8 cellular contexts compared by ENCODE assay signal in genomic region chr4:153205028-153205648, GRCh38. TPM values are rescaled to one million over a fixed set of nuclear protein-coding genes. Genes with fewer than 3 reads are reported as not detected.
DNase-seq lines count a peak whose midpoint lies in the region; ATAC-seq, FAIRE-seq and TF ChIP-seq lines count a peak whose summit lies in the region.

No MANE protein-coding gene starts in this region.

- H3K4me3 ChIP-seq in NT2/D1 (ENCODE audit: insufficient read length, low read depth) (peak overlapping the region; percentile 42), GM12878 (no peak overlapping the region)
- peak overlapping the region; percentile 38 for H3K4me3 ChIP-seq in naive thymus-derived CD4-positive, alpha-beta T cell (ENCODE audit: low read length)

- H3K4me3 Mint-ChIP-seq in naive thymus-derived CD4-positive, alpha-beta T cell: peak overlapping the region; percentile 42 to 76 (median 70)

- H3K9me3 ChIP-seq in NT2/D1 (ENCODE audit: insufficient read depth, low read length) (no peaks in the 10 kb centered on the region), GM12878 (replicated peaks; ENCODE audit: control insufficient read depth, insufficient read depth, low read length) (no peaks in the 10 kb centered on the region)
- H3K9me3 ChIP-seq in naive thymus-derived CD4-positive, alpha-beta T cell (ENCODE audit: control insufficient read depth in 2 of 3, low read length in 3 of 3): no peaks in the 10 kb centered on the region

- no peaks in the 10 kb centered on the region for H3K36me3 ChIP-seq in NT2/D1 (ENCODE audit: insufficient read depth, insufficient read length, low read length)
- no peaks in the 10 kb centered on the region for H3K36me3 ChIP-seq in GM12878 (ENCODE audit: control insufficient read depth in 2 of 2, insufficient read depth in 2 of 2, low read length in 1 of 2)
- H3K36me3 ChIP-seq in naive thymus-derived CD4-positive, alpha-beta T cell (ENCODE audit: control insufficient read depth in 2 of 3, insufficient read depth in 3 of 3, low read length in 3 of 3): no peaks in the 10 kb centered on the region

- no peak for TF ChIP-seq POLR2A in GM12878 (IDR thresholded peaks at IDR 0.05; ENCODE audit: low read depth, low read length)

- intact Hi-C loops in GM12878 (cut with micrococcal nuclease; ENCODE audit: unreplicated experiment) (no loop called here), posterior vena cava (cut with DNase I) (no loop called here)
- intact Hi-C loops in naive thymus-derived CD4-positive, alpha-beta T cell (cut with micrococcal nuclease): loop anchor here in 1 of 2 donors (1.0 to 5.0 kb wide), 3 partner anchors 17 to 53 kb away; no protein-coding TSS in a partner anchor

- SMC1A ChIA-PET in GM12878 (lab: Charles Lee; ENCODE audit: uncharacterized antibody, unreplicated experiment): interaction anchor here (1.0 to 2.5 kb wide), 2 partner anchors 62 to 112 kb away, joined by 4 to 5 read pairs; no protein-coding TSS in a partner anchor

- in situ Hi-C loops in GM12878 (cut with MboI): no loop called here

- no peaks in the 10 kb centered on the region for H3K9me3 Mint-ChIP-seq in naive thymus-derived CD4-positive, alpha-beta T cell

- CTCF ChIA-PET in GM12878 (lab: Yijun Ruan, JAX): no interaction called here
- CTCF ChIA-PET in naive thymus-derived CD4-positive, alpha-beta T cell (lab: Charles Lee): interaction anchor here (1.0 kb wide), 1 partner anchor 43 kb away, joined by 6 read pairs; no protein-coding TSS in a partner anchor

- no peaks in the 10 kb centered on the region for H3K36me3 Mint-ChIP-seq in naive thymus-derived CD4-positive, alpha-beta T cell

- peak in 1 of 2 experiments; percentile 31; a peak in 1 of 4 replicates for TF ChIP-seq EP300 in GM12878 (IDR thresholded peaks at IDR 0.05; ENCODE audit: borderline replicate concordance in 1 of 2, control insufficient read depth in 1 of 2, low read depth in 2 of 2, low read length in 2 of 2)

- H2AFZ ChIP-seq in GM12878 (ENCODE audit: control insufficient read depth, low read depth, low read length): no peak overlapping the region

- RAD21 ChIA-PET in GM12878 (lab: Charles Lee; ENCODE audit: unreplicated experiment): interaction anchor here (1.2 kb wide), 1 partner anchor 444 kb away, joined by 3 read pairs; no protein-coding TSS in a partner anchor

- H3K9ac ChIP-seq in NT2/D1 (ENCODE audit: insufficient read length, low read depth) (peak overlapping the region; percentile 42), GM12878 (ENCODE audit: control insufficient read depth, insufficient read depth, low read length) (no peak overlapping the region)

- H3K27me3 ChIP-seq in NT2/D1 (ENCODE audit: insufficient read depth, insufficient read length): peaks cover 7% of the 10 kb centered on the region
- no peaks in the 10 kb centered on the region; a peak in 1 of 4 replicates for H3K27me3 ChIP-seq in GM12878 (replicated peaks in 1 of 2; ENCODE audit: control insufficient read depth in 2 of 2, insufficient read depth in 2 of 2, low read length in 1 of 2)
- no peaks in the 10 kb centered on the region for H3K27me3 ChIP-seq in naive thymus-derived CD4-positive, alpha-beta T cell (ENCODE audit: control insufficient read depth in 2 of 2, insufficient read depth in 2 of 2, low read length in 2 of 2)

- peaks cover 5 to 24% (median 18%) of the 10 kb centered on the region in 7 donors for H3K4me1 Mint-ChIP-seq in naive thymus-derived CD4-positive, alpha-beta T cell

- BruUV-seq in GM12878 (replicated peaks; lab: Mats Ljungman, UMichigan): no TSS peak

- H3K27me3 Mint-ChIP-seq in naive thymus-derived CD4-positive, alpha-beta T cell: peaks cover 0 to 4% (median 0%) of the 10 kb centered on the region in 5 donors

- no peak for TF ChIP-seq RAD21 in GM12878 (IDR thresholded peaks at IDR 0.05; ENCODE audit: insufficient read depth, low read depth, low read length)

- DNase-seq in NT2/D1 (ENCODE audit: low read depth, low spot score) (no peak), GM12878 (ENCODE audit: low read depth, low spot score) (peak; percentile 24), NCI-H1694 treated with DMSO at 0.1 percent for 48 hours (lab: John Stamatoyannopoulos, UW) (no peak), GDM1 (lab: John Stamatoyannopoulos, UW) (no peak), posterior vena cava (ENCODE audit: low spot score) (no peak), CD1c-positive myeloid dendritic cell (ENCODE audit: extremely low spot score) (no peak)
- DNase-seq in naive thymus-derived CD4-positive, alpha-beta T cell: peak in 6 of 9 donors; percentile 39 to 48 (median 41)

- TF ChIP-seq CTCF in GM12878 (IDR thresholded peaks at IDR 0.05 in 2 of 3, conservative IDR thresholded peaks at IDR 0.05 in 1 of 3; ENCODE audit: control insufficient read depth in 2 of 3, extremely low read depth in 1 of 3, insufficient read depth in 1 of 3, low read depth in 3 of 3, low read length in 3 of 3): no peak

- H3K4me1 ChIP-seq in NT2/D1 (ENCODE audit: insufficient read depth, insufficient read length) (peaks cover 2% of the 10 kb centered on the region), GM12878 (ENCODE audit: control insufficient read depth, insufficient read depth, low read length) (0 out of 2 replicates have a peak, but pooled peaks cover 2% of the 10 kb centered on the region)
- peaks cover 12 to 18% of the 10 kb centered on the region in 2 donors for H3K4me1 ChIP-seq in naive thymus-derived CD4-positive, alpha-beta T cell (ENCODE audit: control insufficient read depth in 2 of 2, insufficient read depth in 2 of 2, low read length in 2 of 2)

- 22% methylated on average over 18 of the region's 18 CpGs for WGBS in GM12878 (ENCODE audit: insufficient coverage, insufficient replicate concordance, low lambda C conversion rate, missing lambda C conversion rate)

- peak overlapping the region in 6 of 9 donors; percentile 17 to 81 (median 38) for H3K27ac Mint-ChIP-seq in naive thymus-derived CD4-positive, alpha-beta T cell

- H4K20me1 ChIP-seq in GM12878 (ENCODE audit: control insufficient read depth, insufficient read depth): no peaks in the 10 kb centered on the region

- no peak overlapping the region for H3K4me2 ChIP-seq in GM12878 (ENCODE audit: control insufficient read depth, insufficient read depth)

- POLR2A ChIA-PET in GM12878 (lab: Charles Lee): no interaction called here
- POLR2A ChIA-PET in naive thymus-derived CD4-positive, alpha-beta T cell (lab: Charles Lee): interaction anchor here (0.6 to 0.8 kb wide), 4 partner anchors 13 to 49 kb away, joined by 3 to 4 read pairs (median 3); no protein-coding TSS in a partner anchor

- FAIRE-seq in GM12878 (lab: Jason Lieb, UNC): peak; percentile 54

- no peaks in the 10 kb centered on the region for H3K79me2 ChIP-seq in GM12878 (ENCODE audit: control insufficient read depth, insufficient read depth, low read length)

- ATAC-seq in GM19043 (IDR thresholded peaks at IDR 0.05; ENCODE audit: low read depth, unreplicated experiment) (peak; percentile 88), GM12878 (peak; percentile 90)
- ATAC-seq in naive thymus-derived CD4-positive, alpha-beta T cell: peak; percentile 81

- no peak overlapping the region for H3K27ac ChIP-seq in GM12878 (ENCODE audit: control insufficient read depth, insufficient read depth)
- H3K27ac ChIP-seq in naive thymus-derived CD4-positive, alpha-beta T cell (ENCODE audit: low read depth, low read length): no peak overlapping the region

TF ChIP-seq in GM12878, 131 proteins besides CTCF, POLR2A, EP300 and RAD21 (continues in another document):
- TF ChIP-seq RAD51 (IDR thresholded peaks at IDR 0.05) (no peak), RELA (IDR thresholded peaks at IDR 0.05; ENCODE audit: borderline replicate concordance, partially characterized antibody) (no peak), RBBP5 (conservative IDR thresholded peaks at IDR 0.05) (no peak), MYB (IDR thresholded peaks at IDR 0.05; ENCODE audit: borderline replicate concordance, low read depth, low read length) (no peak), LARP7 (IDR thresholded peaks at IDR 0.05) (no peak), RB1 (IDR thresholded peaks at IDR 0.05; ENCODE audit: borderline replicate concordance) (no peak)
- TF ChIP-seq, protein P1, sequence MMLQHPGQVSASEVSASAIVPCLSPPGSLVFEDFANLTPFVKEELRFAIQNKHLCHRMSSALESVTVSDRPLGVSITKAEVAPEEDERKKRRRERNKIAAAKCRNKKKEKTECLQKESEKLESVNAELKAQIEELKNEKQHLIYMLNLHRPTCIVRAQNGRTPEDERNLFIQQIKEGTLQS (IDR thresholded peaks at IDR 0.05; ENCODE audit: borderline replicate concordance, extremely low read depth, low read depth, low read length): no peak
- TF ChIP-seq, protein P2, sequence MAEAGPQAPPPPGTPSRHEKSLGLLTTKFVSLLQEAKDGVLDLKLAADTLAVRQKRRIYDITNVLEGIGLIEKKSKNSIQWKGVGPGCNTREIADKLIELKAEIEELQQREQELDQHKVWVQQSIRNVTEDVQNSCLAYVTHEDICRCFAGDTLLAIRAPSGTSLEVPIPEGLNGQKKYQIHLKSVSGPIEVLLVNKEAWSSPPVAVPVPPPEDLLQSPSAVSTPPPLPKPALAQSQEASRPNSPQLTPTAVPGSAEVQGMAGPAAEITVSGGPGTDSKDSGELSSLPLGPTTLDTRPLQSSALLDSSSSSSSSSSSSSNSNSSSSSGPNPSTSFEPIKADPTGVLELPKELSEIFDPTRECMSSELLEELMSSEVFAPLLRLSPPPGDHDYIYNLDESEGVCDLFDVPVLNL (IDR thresholded peaks at IDR 0.05; ENCODE audit: low read depth, low read length): no peak

RNA-seq across cellular contexts. Expression of gene TRIM2, which starts 0.9 kb away (rescaled TPM):
- total RNA-seq in GM12878 (2013; cell fraction: nucleolus; rRNA removed): 0.29 and 1.3 TPM in 2 replicates
- total RNA-seq in GM12878 (2014; rRNA removed) (0.06 and 0.11 TPM in 2 replicates), GM12878 (2014; rRNA removed; fragmentation: Illumina TruSeq; extraction: Trizol) (0.13 TPM in 1 of 2 replicates, not detected in the other), GM12878 (2021) (0.15 and 0.16 TPM in 2 replicates), posterior vena cava (10 to 100 TPM; 28.2 to 29.1 TPM)
- 0.24 TPM for polyA plus RNA-seq in GM12878 (2011; ENCODE audit: low read depth)
- polyA plus RNA-seq in GM12878 (2011; rRNA removed) (0.16 and 0.18 TPM in 2 replicates), GM12878 (2014; fragmentation: Illumina TruSeq; extraction: Trizol) (0.07 TPM in 1 of 2 replicates, not detected in the other), GM12878 (2014; fragmentation: Nextera tagmentation; extraction: Ambion mirVana) (under 1 TPM in 1 of 2 experiments, not detected in 1; 0.18 TPM), GM12878 (2014; rRNA removed) (not detected in 2 replicates), GM12878 (2016; fragmentation: Nextera tagmentation; extraction: Ambion mirVana) (under 1 TPM in 1 of 2 experiments, not detected in 1; 0.19 TPM)
- 0.08 and 0.15 TPM in 2 replicates for polyA plus RNA-seq in GM12878 (2011; cell fraction: cytosol; rRNA removed)
- polyA plus RNA-seq in GM12878 (2011; cell fraction: nucleus; rRNA removed): 0.06 and 0.58 TPM in 2 replicates
- polyA plus RNA-seq in GM12878 (2012): 0.48 and 0.51 TPM in 2 replicates
- 0.36 TPM in 1 of 2 replicates, not detected in the other for polyA minus RNA-seq in GM12878 (2011; rRNA and poly(A)+ RNA removed)
- not detected in 2 replicates for polyA minus RNA-seq in GM12878 (2011; cell fraction: cytosol; rRNA and poly(A)+ RNA removed)
- 0.19 and 0.24 TPM in 2 replicates for polyA minus RNA-seq in GM12878 (2011; cell fraction: nucleus; rRNA and poly(A)+ RNA removed)
- total RNA-seq in naive thymus-derived CD4-positive, alpha-beta T cell: 1 to 10 TPM in 4 of 5 experiments, under 1 TPM in 1; 0.12 to 3.9 (median 2.3) TPM
- polyA plus RNA-seq in naive thymus-derived CD4-positive, alpha-beta T cell: 1 to 10 TPM in 1 of 2 donors, under 1 TPM in 1; 0.86 to 1.7 TPM

Comparison
In these comparisons a context has a peak if more than half of its experiments do, and no peak if none do; other contexts are left out.
1. DNase-seq: peak in GM12878 (single experiment) and naive thymus-derived CD4-positive, alpha-beta T cell (6 of 9); none in NT2/D1 (single experiment), NCI-H1694 treated with DMSO at 0.1 percent for 48 hours (single experiment), GDM1 (single experiment), posterior vena cava (single experiment) and CD1c-positive myeloid dendritic cell (single experiment).
2. RNA of gene TRIM2, which starts 0.9 kb away (total RNA-seq): 28.2 to 29.1 TPM in posterior vena cava; 0.12 to 3.9 TPM in naive thymus-derived CD4-positive, alpha-beta T cell and 0.06 to 1.3 TPM in GM12878; every median in the first group is over 4 times any median in the second.
3. Peak in every context shown above with its lines, with median percentiles within 50 percentile points of each other: ATAC-seq.